ENCODE assay signal across 1 cellular context in the genomic region with DNA sequence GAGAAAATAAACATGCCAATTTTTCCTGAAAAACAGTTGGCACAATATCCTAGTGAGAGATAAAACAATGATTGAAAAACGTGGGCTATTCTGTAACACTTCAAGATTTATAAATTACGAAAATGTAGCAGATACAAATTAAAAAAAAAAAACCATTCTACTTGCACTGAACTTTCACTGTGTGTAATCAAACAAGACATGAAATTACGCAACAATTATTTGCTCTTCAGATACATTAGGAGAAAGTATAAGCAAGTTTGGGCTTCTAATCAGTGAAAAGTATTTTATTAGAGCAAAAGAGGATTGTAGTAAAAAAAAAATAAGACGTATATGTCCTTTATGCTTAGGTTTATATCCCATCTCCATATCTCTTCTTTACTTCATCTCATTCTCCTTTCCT.
TF ChIP-seq lines count a peak whose summit lies in the region.

No MANE protein-coding gene starts in this region.

TF ChIP-seq in IMR-90, 13 proteins besides CTCF, POLR2A, EP300 and RAD21:
- no peak for TF ChIP-seq CHD1 (IDR thresholded peaks at IDR 0.05; ENCODE audit: low read depth, low read length)
- no peak for TF ChIP-seq BHLHE40 (IDR thresholded peaks at IDR 0.05; ENCODE audit: low read depth, low read length)
- TF ChIP-seq RFX5 (IDR thresholded peaks at IDR 0.05; ENCODE audit: low read depth, low read length) = no peak
- TF ChIP-seq NFE2L2 (IDR thresholded peaks at IDR 0.05; ENCODE audit: low read depth, low read length) = no peak
- TF ChIP-seq CEBPB (IDR thresholded peaks at IDR 0.05; ENCODE audit: low read depth, low read length) = peak; percentile 75
- TF ChIP-seq, protein P1, sequence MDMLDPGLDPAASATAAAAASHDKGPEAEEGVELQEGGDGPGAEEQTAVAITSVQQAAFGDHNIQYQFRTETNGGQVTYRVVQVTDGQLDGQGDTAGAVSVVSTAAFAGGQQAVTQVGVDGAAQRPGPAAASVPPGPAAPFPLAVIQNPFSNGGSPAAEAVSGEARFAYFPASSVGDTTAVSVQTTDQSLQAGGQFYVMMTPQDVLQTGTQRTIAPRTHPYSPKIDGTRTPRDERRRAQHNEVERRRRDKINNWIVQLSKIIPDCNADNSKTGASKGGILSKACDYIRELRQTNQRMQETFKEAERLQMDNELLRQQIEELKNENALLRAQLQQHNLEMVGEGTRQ (IDR thresholded peaks at IDR 0.05; ENCODE audit: low read depth, low read length) = no peak
- TF ChIP-seq, protein P2, sequence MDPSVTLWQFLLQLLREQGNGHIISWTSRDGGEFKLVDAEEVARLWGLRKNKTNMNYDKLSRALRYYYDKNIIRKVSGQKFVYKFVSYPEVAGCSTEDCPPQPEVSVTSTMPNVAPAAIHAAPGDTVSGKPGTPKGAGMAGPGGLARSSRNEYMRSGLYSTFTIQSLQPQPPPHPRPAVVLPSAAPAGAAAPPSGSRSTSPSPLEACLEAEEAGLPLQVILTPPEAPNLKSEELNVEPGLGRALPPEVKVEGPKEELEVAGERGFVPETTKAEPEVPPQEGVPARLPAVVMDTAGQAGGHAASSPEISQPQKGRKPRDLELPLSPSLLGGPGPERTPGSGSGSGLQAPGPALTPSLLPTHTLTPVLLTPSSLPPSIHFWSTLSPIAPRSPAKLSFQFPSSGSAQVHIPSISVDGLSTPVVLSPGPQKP (IDR thresholded peaks at IDR 0.05; ENCODE audit: borderline replicate concordance, low read depth, low read length) = no peak
